ENCODE assay signal across 8 cellular contexts in the genomic region with DNA sequence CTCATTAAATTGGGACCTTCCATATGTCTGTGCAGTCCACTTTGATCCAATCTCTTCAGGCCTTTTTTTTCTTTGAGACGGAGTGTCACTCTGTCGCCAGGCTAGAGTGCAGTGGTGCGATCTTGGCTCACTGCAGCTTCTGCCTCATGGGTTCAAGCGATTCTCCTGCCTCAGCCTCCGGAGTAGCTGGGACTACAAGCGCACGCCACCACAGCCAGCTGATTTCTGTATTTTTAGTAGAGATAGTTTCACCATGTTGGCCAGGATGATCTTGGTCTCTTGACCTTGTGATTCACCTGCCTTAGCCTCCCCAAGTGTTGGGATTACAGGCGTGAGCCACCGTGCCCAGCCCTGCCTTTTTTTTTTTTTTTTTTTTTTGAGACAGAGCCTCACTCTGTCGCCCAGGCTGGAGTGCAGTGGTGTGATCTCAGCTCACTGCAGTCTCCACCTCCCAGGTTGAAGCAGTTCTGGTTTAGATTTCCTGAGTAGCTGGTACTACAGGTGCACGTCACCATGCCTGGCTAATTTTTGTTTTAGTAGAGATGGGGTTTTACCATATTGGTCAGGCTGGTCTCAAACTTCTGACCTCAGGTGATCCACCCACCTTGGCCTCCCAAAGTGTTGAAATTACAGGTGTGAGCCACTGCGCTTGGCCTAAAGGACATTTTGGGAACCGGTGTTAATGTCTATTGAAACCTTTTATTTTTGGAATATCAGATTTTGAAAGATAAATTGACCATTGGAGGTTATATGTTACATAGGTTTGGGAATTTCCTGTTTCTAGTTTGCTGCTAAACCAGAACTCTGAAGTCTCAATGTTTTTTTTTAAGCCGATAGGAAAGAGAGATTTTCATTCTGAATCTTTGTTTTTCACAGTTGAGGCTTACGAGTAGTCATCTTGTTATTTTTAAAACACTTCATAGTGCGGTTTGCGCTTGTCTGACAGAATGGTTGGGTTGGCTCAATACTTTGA. TPM values are rescaled to one million over a fixed set of nuclear protein-coding genes. Genes with fewer than 3 reads are reported as not detected.
DNase-seq lines count a peak whose midpoint lies in the region; ATAC-seq and TF ChIP-seq lines count a peak whose summit lies in the region.
"Not testable (repeated sequence)": the region's sequence is repeated elsewhere in the genome, so short reads cannot be mapped to it uniquely, and the experiment has no call there.

No MANE protein-coding gene starts in this region.

- ATAC-seq in GM18511 (IDR thresholded peaks at IDR 0.05; ENCODE audit: unreplicated experiment) (peak; percentile 93), GM19467 (IDR thresholded peaks at IDR 0.05; ENCODE audit: unreplicated experiment) (peak; percentile 74), HG02759 (IDR thresholded peaks at IDR 0.05; ENCODE audit: unreplicated experiment) (peak; percentile 89), HG03280 (IDR thresholded peaks at IDR 0.05; ENCODE audit: unreplicated experiment) (peak; percentile 78)
- ATAC-seq in naive thymus-derived CD8-positive, alpha-beta T cell: peak; percentile 82 to 92

- POLR2A ChIA-PET in naive thymus-derived CD8-positive, alpha-beta T cell (lab: Charles Lee): interaction anchor here (0.6 to 0.9 kb wide), 5 partner anchors 11 to 284 kb away, joined by 3 to 6 read pairs (median 5); no protein-coding TSS in a partner anchor

- not testable (repeated sequence) for H3K36me3 ChIP-seq in testis (ENCODE audit: low read depth, missing control alignments)

- H3K4me1 Mint-ChIP-seq in T-helper 2 cell treated with Interferon-gamma antibody and Interleukin-4, amounts not matched to agents 5 μg/mL and 100 μg/mL, for 36 hours (ENCODE audit: low read depth): peaks cover 39% of the 10 kb centered on the region
- H3K4me1 Mint-ChIP-seq in activated T-helper 2 cell treated with anti-CD3 and anti-CD28 coated beads, Interferon-gamma antibody, Interleukin-2, Interleukin-4, amounts not matched to agents 10 μg/mL and 5 μg/mL and 100 μg/mL, durations not matched to agents 14 hours and 24 hours and 36 hours (ENCODE audit: low read depth): peaks cover 32% of the 10 kb centered on the region
- peaks cover 11 to 62% (median 44%) of the 10 kb centered on the region in 4 donors for H3K4me1 Mint-ChIP-seq in naive thymus-derived CD8-positive, alpha-beta T cell

- H3K9me3 Mint-ChIP-seq in T-helper 2 cell treated with Interferon-gamma antibody and Interleukin-4, amounts not matched to agents 5 μg/mL and 100 μg/mL, for 36 hours; activated T-helper 2 cell treated with anti-CD3 and anti-CD28 coated beads, Interferon-gamma antibody, Interleukin-2, Interleukin-4, amounts not matched to agents 10 μg/mL and 5 μg/mL and 100 μg/mL, durations not matched to agents 14 hours and 24 hours and 36 hours; naive thymus-derived CD8-positive, alpha-beta T cell: not testable (repeated sequence)

- intact Hi-C loops in activated T-helper 2 cell treated with anti-CD3 and anti-CD28 coated beads, Interferon-gamma antibody, Interleukin-2, Interleukin-4, amounts not matched to agents 10 μg/mL and 5 μg/mL and 100 μg/mL, durations not matched to agents 14 hours and 24 hours and 36 hours (cut with micrococcal nuclease): loop anchor here (1.0 to 2.0 kb wide), 2 partner anchors 18 to 88 kb away; a partner anchor contains a TSS
- intact Hi-C loops in testis (cut with DNase I; ENCODE audit: low total_unique reads): not testable (repeated sequence)

- not testable (repeated sequence) for TF ChIP-seq POLR2A in testis (IDR thresholded peaks at IDR 0.05)

- H3K36me3 Mint-ChIP-seq in T-helper 2 cell treated with Interferon-gamma antibody and Interleukin-4, amounts not matched to agents 5 μg/mL and 100 μg/mL, for 36 hours (ENCODE audit: low read depth): peaks cover 38% of the 10 kb centered on the region
- peaks cover 58% of the 10 kb centered on the region for H3K36me3 Mint-ChIP-seq in activated T-helper 2 cell treated with anti-CD3 and anti-CD28 coated beads, Interferon-gamma antibody, Interleukin-2, Interleukin-4, amounts not matched to agents 10 μg/mL and 5 μg/mL and 100 μg/mL, durations not matched to agents 14 hours and 24 hours and 36 hours (ENCODE audit: low read depth)
- H3K36me3 Mint-ChIP-seq in naive thymus-derived CD8-positive, alpha-beta T cell: peaks cover 0 to 56% (median 9%) of the 10 kb centered on the region in 3 donors

- H3K4me3 Mint-ChIP-seq in T-helper 2 cell treated with Interferon-gamma antibody and Interleukin-4, amounts not matched to agents 5 μg/mL and 100 μg/mL, for 36 hours: peak overlapping the region; percentile 61
- H3K4me3 Mint-ChIP-seq in activated T-helper 2 cell treated with anti-CD3 and anti-CD28 coated beads, Interferon-gamma antibody, Interleukin-2, Interleukin-4, amounts not matched to agents 10 μg/mL and 5 μg/mL and 100 μg/mL, durations not matched to agents 14 hours and 24 hours and 36 hours (ENCODE audit: low read depth): peak overlapping the region; percentile 59
- peak overlapping the region; percentile 26 to 74 (median 46) for H3K4me3 Mint-ChIP-seq in naive thymus-derived CD8-positive, alpha-beta T cell

- H3K27ac Mint-ChIP-seq in T-helper 2 cell treated with Interferon-gamma antibody and Interleukin-4, amounts not matched to agents 5 μg/mL and 100 μg/mL, for 36 hours: peak overlapping the region; percentile 69
- peak overlapping the region; percentile 94 for H3K27ac Mint-ChIP-seq in activated T-helper 2 cell treated with anti-CD3 and anti-CD28 coated beads, Interferon-gamma antibody, Interleukin-2, Interleukin-4, amounts not matched to agents 10 μg/mL and 5 μg/mL and 100 μg/mL, durations not matched to agents 14 hours and 24 hours and 36 hours
- H3K27ac Mint-ChIP-seq in naive thymus-derived CD8-positive, alpha-beta T cell: peak overlapping the region; percentile 40 to 95 (median 80)

- H3K27me3 Mint-ChIP-seq in T-helper 2 cell treated with Interferon-gamma antibody and Interleukin-4, amounts not matched to agents 5 μg/mL and 100 μg/mL, for 36 hours (ENCODE audit: low read depth); activated T-helper 2 cell treated with anti-CD3 and anti-CD28 coated beads, Interferon-gamma antibody, Interleukin-2, Interleukin-4, amounts not matched to agents 10 μg/mL and 5 μg/mL and 100 μg/mL, durations not matched to agents 14 hours and 24 hours and 36 hours (ENCODE audit: low read depth); naive thymus-derived CD8-positive, alpha-beta T cell: not testable (repeated sequence)

- 74 to 81% methylated on average over 17 of the region's 17 CpGs for WGBS in testis, 2 donors

- not testable (repeated sequence) for H3K27me3 ChIP-seq in testis

- H3K4me1 ChIP-seq in testis: peaks cover 54% of the 10 kb centered on the region

- not testable (repeated sequence) for H3K4me3 ChIP-seq in testis

- peak; percentile 66 for DNase-seq in T-helper 2 cell treated with Interferon-gamma antibody and Interleukin-4, amounts not matched to agents 5 μg/mL and 100 μg/mL, for 36 hours (ENCODE audit: low spot score)
- peak; percentile 44 for DNase-seq in activated T-helper 2 cell treated with anti-CD3 and anti-CD28 coated beads, Interferon-gamma antibody, Interleukin-2, Interleukin-4, amounts not matched to agents 10 μg/mL and 5 μg/mL and 100 μg/mL, durations not matched to agents 14 hours and 24 hours and 36 hours (ENCODE audit: low spot score)
- peak in 2 of 10 donors; percentile 15 to 27 for DNase-seq in naive thymus-derived CD8-positive, alpha-beta T cell
- DNase-seq in testis: peak; percentile 12

- not testable (repeated sequence) for H3K9me3 ChIP-seq in testis

- H3K27ac ChIP-seq in testis: not testable (repeated sequence)

- TF ChIP-seq CTCF in testis (IDR thresholded peaks at IDR 0.05): not testable (repeated sequence)

RNA-seq across cellular contexts. Expression of a gene that starts 17.8 kb away (rescaled TPM):
- total RNA-seq in activated T-helper 2 cell treated with anti-CD3 and anti-CD28 coated beads, Interferon-gamma antibody, Interleukin-2, Interleukin-4, amounts not matched to agents 10 μg/mL and 5 μg/mL and 100 μg/mL, durations not matched to agents 14 hours and 24 hours and 36 hours: 49.2 and 51.4 TPM in 2 replicates
- 10 to 100 TPM; 66.6 to 72.5 TPM for total RNA-seq in naive thymus-derived CD8-positive, alpha-beta T cell
- 10 to 100 TPM; 32.9 to 36.8 (median 36.8) TPM for polyA plus RNA-seq in naive thymus-derived CD8-positive, alpha-beta T cell
- 10 to 100 TPM; 63.4 to 71.2 TPM for total RNA-seq in testis
- 57.9 TPM for polyA plus RNA-seq in testis (ENCODE audit: insufficient read depth, low read depth, low replicate concordance)
